In genomic region chr21:31413698-31414097, GRCh38 we compare ENCODE assay signal across 24 cellular contexts.
DNase-seq lines count a peak whose midpoint lies in the region; ATAC-seq, FAIRE-seq and TF ChIP-seq lines count a peak whose summit lies in the region.
"Had no signal": no experiment of that assay in that cellular context is flagged by ENCODE, and none has a peak within 500 bp of the region (broad histone marks: within the 10 kb centered on the region; RNA-seq: fewer than 3 reads in every experiment).

No MANE protein-coding gene starts in this region.

- TF ChIP-seq EP300 in K562 (IDR thresholded peaks at IDR 0.05; ENCODE audit: low read length): no peak

- H3K9me3 Mint-ChIP-seq in natural killer cell treated with Interleukin-12 subunit alpha and Interleukin-12 subunit beta and Interleukin-15 and Interleukin-18, amount 100 ng/mL, for 72 hours: no peaks in the 10 kb centered on the region
- H3K9me3 Mint-ChIP-seq: CD8-positive, alpha-beta T cell had no signal

- no peaks in the 10 kb centered on the region for H3K36me3 ChIP-seq in K562 (ENCODE audit: control insufficient read depth, insufficient read depth, low read length)

- no peak for TF ChIP-seq CTCF in K562 (IDR thresholded peaks at IDR 0.05 in 2 of 3, conservative IDR thresholded peaks at IDR 0.05 in 1 of 3; ENCODE audit: insufficient read depth in 2 of 3, low read depth in 1 of 3, low read length in 3 of 3)

- no peaks in the 10 kb centered on the region for H4K20me1 ChIP-seq in K562 (replicated peaks; ENCODE audit: control insufficient read depth, insufficient read depth, low read length)
- H4K20me1 ChIP-seq: BLaER1 had no signal

- peak; percentile 8 for DNase-seq in activated CD8-positive, alpha-beta memory T cell treated with anti-CD3 and anti-CD28 coated beads, Interleukin-2, amount 50 U/mL, for 48 hours
- no peak for DNase-seq in activated CD8-positive, alpha-beta memory T cell treated with anti-CD3 and anti-CD28 coated beads, Interleukin-2, amount 50 U/mL, for 4 hours
- DNase-seq in left ventricle myocardium superior (no peak), right cardiac atrium (no peak), K562 (ENCODE audit: extremely low read depth in 1 of 4, low spot score in 3 of 4) (no peak), urothelium cell line (ENCODE audit: low spot score) (no peak)
- DNase-seq in natural killer cell treated with Interleukin-12 subunit alpha and Interleukin-12 subunit beta and Interleukin-15 and Interleukin-18, amount 100 ng/mL, for 72 hours (ENCODE audit: low spot score): no peak
- DNase-seq: Caco-2; CD4-positive, CD25-positive, alpha-beta regulatory T cell; CD8-positive, alpha-beta T cell; DMS153; EL; GDM1; GM23248; H7; HCEC 1CT had no signal

- CTCF ChIA-PET in K562 (lab: Yijun Ruan, JAX; ENCODE audit: low intra/inter-chr PET ratio): interaction anchor here (0.6 kb wide), 1 partner anchor 813 kb away, joined by 3 read pairs; the partner anchor contains the start of gene KRTAP22-1

- H3K27ac ChIP-seq in right cardiac atrium (ENCODE audit: low read length) (no peak overlapping the region), K562 (ENCODE audit: extremely low read depth, low read depth, low read length) (no peak overlapping the region)
- H3K27ac ChIP-seq: 22Rv1, BLaER1, C4-2B, GM23248 had no signal

- 85% methylated on average over 9 of the region's 9 CpGs for WGBS in right cardiac atrium
- 0% methylated on average over 9 of the region's 9 CpGs for WGBS in K562 (ENCODE audit: insufficient coverage, low coverage, missing lambda C conversion rate)

- no peaks in the 10 kb centered on the region for H3K27me3 Mint-ChIP-seq in natural killer cell treated with Interleukin-12 subunit alpha and Interleukin-12 subunit beta and Interleukin-15 and Interleukin-18, amount 100 ng/mL, for 72 hours
- H3K27me3 Mint-ChIP-seq: B cell; CD4-positive, CD25-positive, alpha-beta regulatory T cell had no signal

- ATAC-seq in left ventricle myocardium superior (peak; percentile 36), right cardiac atrium (no peak), K562 (no peak)
- ATAC-seq in natural killer cell treated with Interleukin-12 subunit alpha and Interleukin-12 subunit beta and Interleukin-15 and Interleukin-18, amount 100 ng/mL, for 72 hours: no peak
- ATAC-seq: CD8-positive, alpha-beta T cell; GM12878 had no signal

- no TSS peak for BruUV-seq in K562 (replicated peaks; lab: Mats Ljungman, UMichigan)

- no peaks in the 10 kb centered on the region for H3K79me2 ChIP-seq in K562 (ENCODE audit: control insufficient read depth, insufficient read depth, low read length)

- H3K4me3 ChIP-seq in right cardiac atrium (ENCODE audit: low read length) (no peak overlapping the region), K562 (no peak overlapping the region)
- H3K4me3 ChIP-seq: BLaER1, GM12878, GM23248 had no signal

- no peak for FAIRE-seq in K562 (lab: Jason Lieb, UNC)
- FAIRE-seq in urothelium cell line (lab: Jason Lieb, UNC): no peak
- FAIRE-seq: A204.1, GM12878, GM19239, H1 had no signal

- no peak overlapping the region for H3K4me2 ChIP-seq in K562 (ENCODE audit: insufficient read depth, low read length)
- H3K4me2 ChIP-seq: BLaER1 had no signal

- no peaks in the 10 kb centered on the region for H3K9me1 ChIP-seq in K562 (ENCODE audit: control insufficient read depth, insufficient read depth, low read length)

- in situ Hi-C loops in K562 (cut with MboI): no loop called here

- H3K4me1 ChIP-seq in right cardiac atrium (ENCODE audit: control insufficient read depth, insufficient read depth, low read length) (no peaks in the 10 kb centered on the region), K562 (replicated peaks in 1 of 2; ENCODE audit: control insufficient read depth in 2 of 2, insufficient read depth in 2 of 2, low read length in 2 of 2) (no peaks in the 10 kb centered on the region)
- H3K4me1 ChIP-seq: BLaER1, Caco-2 had no signal

- TF ChIP-seq POLR2A in K562 (conservative IDR thresholded peaks at IDR 0.05): no peak

- H3K27ac Mint-ChIP-seq in natural killer cell treated with Interleukin-12 subunit alpha and Interleukin-12 subunit beta and Interleukin-15 and Interleukin-18, amount 100 ng/mL, for 72 hours: no peak overlapping the region
- H3K27ac Mint-ChIP-seq: B cell; CD4-positive, CD25-positive, alpha-beta regulatory T cell; CD8-positive, alpha-beta T cell had no signal

- TF ChIP-seq RAD21 in K562 (CRISPR knock-in tag; conservative IDR thresholded peaks at IDR 0.05 in 1 of 2, IDR thresholded peaks at IDR 0.05 in 1 of 2): no peak

- H3K36me3 Mint-ChIP-seq in natural killer cell treated with Interleukin-12 subunit alpha and Interleukin-12 subunit beta and Interleukin-15 and Interleukin-18, amount 100 ng/mL, for 72 hours: no peaks in the 10 kb centered on the region
- H3K36me3 Mint-ChIP-seq: CD8-positive, alpha-beta T cell had no signal

- H3K27me3 ChIP-seq in right cardiac atrium (ENCODE audit: control insufficient read depth, insufficient read depth): no peaks in the 10 kb centered on the region
- H3K27me3 ChIP-seq in K562 (ENCODE audit: control insufficient read depth in 2 of 2, insufficient read depth in 2 of 2, low read length in 2 of 2): peaks cover 14 to 16% of the 10 kb centered on the region in 2 experiments; a peak in 4 of 5 replicates
- H3K27me3 ChIP-seq: BLaER1 had no signal

- H3K9ac ChIP-seq in K562 (ENCODE audit: insufficient read depth in 1 of 2, low read depth in 2 of 2, low read length in 2 of 2): no peak overlapping the region
- H3K9ac ChIP-seq: BLaER1, GM23248 had no signal

- no peaks in the 10 kb centered on the region for H3K9me3 ChIP-seq in right cardiac atrium (ENCODE audit: control insufficient read depth, low read length)
- H3K9me3 ChIP-seq in K562 (replicated peaks; ENCODE audit: control insufficient read depth, insufficient read depth, low read depth, low read length): no peaks in the 10 kb centered on the region
- H3K9me3 ChIP-seq: Caco-2 had no signal

- no peaks in the 10 kb centered on the region for H3K4me1 Mint-ChIP-seq in natural killer cell treated with Interleukin-12 subunit alpha and Interleukin-12 subunit beta and Interleukin-15 and Interleukin-18, amount 100 ng/mL, for 72 hours (ENCODE audit: low read depth in 2 of 2)
- H3K4me1 Mint-ChIP-seq: B cell had no signal

- H3K4me3 Mint-ChIP-seq in natural killer cell treated with Interleukin-12 subunit alpha and Interleukin-12 subunit beta and Interleukin-15 and Interleukin-18, amount 100 ng/mL, for 72 hours: no peak overlapping the region
- H3K4me3 Mint-ChIP-seq: B cell; CD4-positive, CD25-positive, alpha-beta regulatory T cell; CD8-positive, alpha-beta T cell had no signal

- POLR2A ChIA-PET in K562 (lab: Yijun Ruan, JAX): interaction anchor here (0.9 kb wide), 1 partner anchor 1778 kb away, joined by 3 read pairs; no protein-coding TSS in a partner anchor

- no peak overlapping the region for H2AFZ ChIP-seq in K562 (ENCODE audit: low read depth, low read length)
- H2AFZ ChIP-seq: GM23248 had no signal

- intact Hi-C loops in left ventricle myocardium superior (cut with micrococcal nuclease): no loop called here
- intact Hi-C loops in right cardiac atrium (cut with DNase I): no loop called here
- intact Hi-C loops in K562 (cut with micrococcal nuclease): no loop called here

TF ChIP-seq in K562, 482 proteins besides CTCF, POLR2A, EP300 and RAD21:
- TF ChIP-seq ZNF232 (CRISPR knock-in tag; IDR thresholded peaks at IDR 0.05) (no peak), L3MBTL2 (IDR thresholded peaks at IDR 0.05) (no peak), CC2D1A (IDR thresholded peaks at IDR 0.05) (no peak), ATF3 (IDR thresholded peaks at IDR 0.05) (peak; percentile 33; the same call in 1 of the 2 replicates), ATF3 (CRISPR knock-in tag; conservative IDR thresholded peaks at IDR 0.05) (no peak), NRF1 (conservative IDR thresholded peaks at IDR 0.05 in 1 of 2, IDR thresholded peaks at IDR 0.05 in 1 of 2) (no peak), DDX20 (tag; IDR thresholded peaks at IDR 0.05; ENCODE audit: low read depth) (no peak), ZBTB49 (CRISPR knock-in tag; IDR thresholded peaks at IDR 0.05; ENCODE audit: borderline replicate concordance) (no peak), ZNF384 (IDR thresholded peaks at IDR 0.05; ENCODE audit: low read depth, low read length) (no peak), JUND (IDR thresholded peaks at IDR 0.05; ENCODE audit: borderline replicate concordance, low read depth, low read length) (peak; percentile 34; the same call in 1 of the 2 replicates), JUND (tag; IDR thresholded peaks at IDR 0.05; ENCODE audit: borderline replicate concordance, low read depth, low read length) (no peak), KDM4B (IDR thresholded peaks at IDR 0.05; ENCODE audit: borderline replicate concordance in 2 of 2, low read depth in 1 of 2) (no peak)
